Comparison of ENCODE assay signal across 30 cellular contexts in the genomic region with DNA sequence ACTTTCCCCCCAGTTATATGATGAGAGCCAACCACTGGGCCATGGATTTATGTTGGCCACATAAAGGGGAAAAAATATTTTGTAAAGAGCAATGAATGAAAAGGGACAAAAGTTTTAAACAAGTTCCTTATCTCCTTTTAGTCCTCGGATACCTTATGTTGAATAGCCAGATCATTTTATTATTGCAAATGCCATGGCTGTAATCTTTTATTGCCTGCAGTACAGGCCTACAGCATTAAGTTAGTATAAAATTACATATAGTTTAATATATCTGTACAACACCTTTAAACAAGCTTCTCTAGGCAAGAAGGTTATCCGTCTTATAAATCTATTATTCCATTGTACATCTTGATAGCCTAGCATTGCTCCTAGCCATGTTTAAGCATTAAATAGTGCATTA.
"Had no signal": no experiment of that assay in that cellular context is flagged by ENCODE, and none has a peak within 500 bp of the region (broad histone marks: within the 10 kb centered on the region; RNA-seq: fewer than 3 reads in every experiment).

No MANE protein-coding gene starts in this region.

- H3K9me3 ChIP-seq: SJCRH30, SK-N-SH had no signal

- H3K4me2 ChIP-seq: PC-9, SK-N-SH had no signal

- ATAC-seq: Panc1, Right ventricle myocardium inferior had no signal

- H3K27me3 ChIP-seq: SJCRH30 had no signal

- H3K4me3 ChIP-seq: PC-9, SJCRH30 had no signal

- H3K36me3 ChIP-seq: SJCRH30 had no signal

- DNase-seq: Kasumi-1, KG1, MM.1S, MV-4-11, NCI-H1092, NCI-H1105, NCI-H1417 treated with DMSO at 0.1 percent for 48 hours, NCI-H1436 treated with DMSO at 0.1 percent for 48 hours, NCI-H1694 treated with DMSO at 0.1 percent for 48 hours, NCI-H187 treated with DMSO at 0.1 percent for 48 hours, NCI-H2029, NCI-H2081, NCI-H2171, NCI-H226, NCI-H446 treated with DMSO at 0.1 percent for 48 hours, NCI-H510A, NCI-H524, NCI-H526, NCI-H69, NCI-H748 treated with DMSO at 0.1 percent for 48 hours, NCI-H82, PC-9, SHP77, SIG-M5, SJCRH30, SK-N-SH, SW 1271 had no signal

- H2AFZ ChIP-seq: PC-9 had no signal

- H3K27ac ChIP-seq: PC-9, RWPE1, SJCRH30 had no signal

- H3K9ac ChIP-seq: SK-N-SH had no signal
